In genomic region chr17:42676424-42677011, GRCh38 we compare ENCODE assay signal across 8 cellular contexts. TPM values are rescaled to one million over a fixed set of nuclear protein-coding genes. Genes with fewer than 3 reads are reported as not detected.
DNase-seq lines count a peak whose midpoint lies in the region; ATAC-seq and TF ChIP-seq lines count a peak whose summit lies in the region.

Gene PLEKHH3, minus strand, starts transcription at chr17:42676994. Its CDS starts 431 bp downstream, at chr17:42676563.

- no peaks in the 10 kb centered on the region for H3K9me3 Mint-ChIP-seq in natural killer cell

- peaks cover 9 to 32% of the 10 kb centered on the region in 2 donors for H3K27me3 Mint-ChIP-seq in natural killer cell (ENCODE audit: low read depth in 2 of 2)

- no peaks in the 10 kb centered on the region for H3K27me3 ChIP-seq in HAP-1 (ENCODE audit: low read depth)

- peaks cover 20% of the 10 kb centered on the region for H3K36me3 ChIP-seq in HAP-1 (replicated peaks)

- H3K4me3 ChIP-seq in AG09309 (ENCODE audit: control insufficient read depth, low read depth, low read length) (peak within 1 kb of the TSS; percentile 93), HAP-1 (peak within 1 kb of the TSS; percentile 80)

- peak within 1 kb of the TSS; percentile 74 to 81 for H3K27ac Mint-ChIP-seq in natural killer cell

- H3K4me1 ChIP-seq in HAP-1 = peaks cover 44% of the 10 kb centered on the region

- in situ Hi-C loops in HAP-1 (cut with MboI; ENCODE audit: low sequenced_read_pairs) (loop anchor here (5.0 kb wide), 1 partner anchor 94 kb away; no protein-coding TSS in a partner anchor), SK-MEL-5 (cut with HindIII; ENCODE audit: low pct_unique_long_range_greater_than_20kb, low sequenced_read_pairs) (no loop called here)

- H3K36me3 Mint-ChIP-seq in natural killer cell = no peaks in the 10 kb centered on the region

- DNase-seq in AG09309 (ENCODE audit: low read depth) (no peak), HAP-1 (ENCODE audit: low spot score in 2 of 2) (peak; percentile 34 to 65), SK-MEL-5 (ENCODE audit: low read depth, low spot score) (no peak), epithelial cell of prostate (ENCODE audit: low read depth, low spot score) (no peak), natural killer cell (no peak), AML-193 (lab: John Stamatoyannopoulos, UW) (no peak), HPDE6-E6E7 (ENCODE audit: extremely low spot score) (no peak)

- ATAC-seq in natural killer cell (no peak), HG03439 (IDR thresholded peaks at IDR 0.05; ENCODE audit: unreplicated experiment) (no peak)

- H3K4me3 Mint-ChIP-seq in natural killer cell = peak within 1 kb of the TSS; percentile 94

- no peaks in the 10 kb centered on the region for H3K9me3 ChIP-seq in HAP-1

- peaks cover 24 to 50% of the 10 kb centered on the region in 2 donors for H3K4me1 Mint-ChIP-seq in natural killer cell

- intact Hi-C loops in natural killer cell (cut with micrococcal nuclease) = no loop called here

- H3K27ac ChIP-seq in epithelial cell of prostate = peak within 1 kb of the TSS; percentile 94

- TF ChIP-seq CTCF in AG09309 (IDR thresholded peaks at IDR 0.05; ENCODE audit: control insufficient read depth, insufficient read depth, low read depth, low read length, missing control alignments) = no peak
- no peak for TF ChIP-seq CTCF in natural killer cell (IDR thresholded peaks at IDR 0.05)

RNA-seq across cellular contexts. Expression of gene PLEKHH3, which starts in this region (rescaled TPM):
- 10.1 and 11.1 TPM in 2 replicates for total RNA-seq in SK-MEL-5 (2014; rRNA removed; shearing (Covaris generic))
- polyA plus RNA-seq in SK-MEL-5 (2015; cell fraction: cytosol; rRNA removed) = 21.6 and 28.0 TPM in 2 replicates
- polyA plus RNA-seq in SK-MEL-5 (2015; cell fraction: nucleus; rRNA removed) = 30.0 and 34.6 TPM in 2 replicates
- 1 to 10 TPM in 1 of 3 donors, under 1 TPM in 2; 0.14 to 1.8 (median 0.26) TPM for total RNA-seq in natural killer cell

Comparison
In these comparisons a context has a peak if more than half of its experiments do, and no peak if none do; other contexts are left out.
1. DNase-seq: peak in HAP-1 (2 of 2); none in AG09309 (single experiment), SK-MEL-5 (single experiment), epithelial cell of prostate (single experiment), natural killer cell (single experiment), AML-193 (0 of 2) and HPDE6-E6E7 (single experiment).